ENCODE assay signal across 22 cellular contexts in genomic region chr4:42789168-42789567, GRCh38.
DNase-seq lines count a peak whose midpoint lies in the region; ATAC-seq, FAIRE-seq and TF ChIP-seq lines count a peak whose summit lies in the region.
"Had no signal": no experiment of that assay in that cellular context is flagged by ENCODE, and none has a peak within 500 bp of the region (broad histone marks: within the 10 kb centered on the region; RNA-seq: fewer than 3 reads in every experiment).

No MANE protein-coding gene starts in this region.

- FAIRE-seq in GM12891 (lab: Jason Lieb, UNC): peak; percentile 55
- FAIRE-seq: D721Med, RCC 7860 had no signal

- no peak for DNase-seq in GM12891 (ENCODE audit: insufficient read length, low spot score)
- DNase-seq in inferior parietal cortex (ENCODE audit: extremely low spot score): no peak
- no peak for DNase-seq in effector CD8-positive, alpha-beta T cell (lab: John Stamatoyannopoulos, UW)
- DNase-seq in left cardiac atrium: no peak
- DNase-seq: BE2C; CD4-positive, alpha-beta memory T cell; DND-41; GDM1; H7; Karpas-422; MM.1S; NCI-H1417; NCI-H2029; NCI-H510A treated with DMSO at 0.1 percent for 48 hours; SHP77 had no signal

- ATAC-seq in GM18505 (IDR thresholded peaks at IDR 0.05; ENCODE audit: unreplicated experiment) (peak; percentile 65), GM19463 (IDR thresholded peaks at IDR 0.05; ENCODE audit: unreplicated experiment) (peak; percentile 58), HG03442 (IDR thresholded peaks at IDR 0.05; ENCODE audit: unreplicated experiment) (peak; percentile 55), HG02798 (IDR thresholded peaks at IDR 0.05; ENCODE audit: poor library complexity, unreplicated experiment) (no peak), left cardiac atrium (no peak)
- ATAC-seq: SK-N-SH treated with all-trans-retinoic acid at 6 μM for 48 hours had no signal

- TF ChIP-seq POLR2A in GM12891 (IDR thresholded peaks at IDR 0.05; ENCODE audit: low read depth, low read length) (no peak), GM18505 (IDR thresholded peaks at IDR 0.05; ENCODE audit: borderline replicate concordance, extremely low read depth, insufficient read depth, insufficient read length) (no peak)

- intact Hi-C loops in left cardiac atrium (cut with DNase I): no loop called here

TF ChIP-seq in GM12891, 5 proteins besides CTCF, POLR2A, EP300 and RAD21:
- TF ChIP-seq TAF1 (IDR thresholded peaks at IDR 0.05; ENCODE audit: low read depth, low read length) (no peak), POU2F2 (IDR thresholded peaks at IDR 0.05; ENCODE audit: low read depth, low read length) (no peak), POLR2AphosphoS5 (IDR thresholded peaks at IDR 0.05; ENCODE audit: low read depth, low read length) (no peak), SPI1 (IDR thresholded peaks at IDR 0.05; ENCODE audit: low read depth, low read length) (no peak), PAX5 (IDR thresholded peaks at IDR 0.05; ENCODE audit: insufficient read depth, low read length, severe bottlenecking) (no peak)

Comparison
In these comparisons a context has a peak if more than half of its experiments do, and no peak if none do; other contexts are left out.
1. ATAC-seq: peak in GM18505 (single experiment), GM19463 (single experiment) and HG03442 (single experiment); none in HG02798 (single experiment) and left cardiac atrium (0 of 2).